9 cellular contexts compared by ENCODE assay signal in genomic region chr5:76175821-76176403, GRCh38.
DNase-seq lines count a peak whose midpoint lies in the region; ATAC-seq, FAIRE-seq and TF ChIP-seq lines count a peak whose summit lies in the region.
"Had no signal": no experiment of that assay in that cellular context is flagged by ENCODE, and none has a peak within 500 bp of the region (broad histone marks: within the 10 kb centered on the region; RNA-seq: fewer than 3 reads in every experiment).

No MANE protein-coding gene starts in this region.

- peak overlapping the region; percentile 64 to 86 (median 77) for H3K4me3 Mint-ChIP-seq in CD4-positive, CD25-positive, alpha-beta regulatory T cell
- H3K4me3 Mint-ChIP-seq in activated B cell treated with CpG ODN at 0.5 μM for 24 hours, result peak overlapping the region; percentile 5
- H3K4me3 Mint-ChIP-seq in glutamatergic neuron (ENCODE audit: unreplicated experiment), result no peak overlapping the region

- no peaks in the 10 kb centered on the region for H3K27me3 ChIP-seq in CD4-positive, CD25-positive, alpha-beta regulatory T cell (ENCODE audit: control insufficient read depth, insufficient read depth, low read length)
- H3K27me3 ChIP-seq: upper lobe of left lung had no signal

- CTCF ChIA-PET in activated B cell treated with CpG ODN at 0.5 μM for 24 hours (lab: Charles Lee), result interaction anchor here (0.7 to 3.7 kb wide), 13 partner anchors 9 to 939 kb away, joined by 3 to 53 read pairs (median 4); partner anchors contain the start of genes ANKRD31 and POC5

- H3K9me3 ChIP-seq in CD4-positive, CD25-positive, alpha-beta regulatory T cell (ENCODE audit: control insufficient read depth in 2 of 2, low read length in 2 of 2), result no peaks in the 10 kb centered on the region
- H3K9me3 ChIP-seq: upper lobe of left lung had no signal

- H3K9me3 Mint-ChIP-seq in CD4-positive, CD25-positive, alpha-beta regulatory T cell, result no peaks in the 10 kb centered on the region
- H3K9me3 Mint-ChIP-seq in activated B cell treated with CpG ODN at 0.5 μM for 24 hours (no peaks in the 10 kb centered on the region), glutamatergic neuron (ENCODE audit: unreplicated experiment) (no peaks in the 10 kb centered on the region)

- TF ChIP-seq CTCF in activated B cell treated with CpG ODN at 0.5 μM for 24 hours (IDR thresholded peaks at IDR 0.05) (no peak), glutamatergic neuron (IDR thresholded peaks at IDR 0.05; ENCODE audit: partially characterized antibody, unreplicated experiment) (no peak)

- H3K27ac Mint-ChIP-seq in CD4-positive, CD25-positive, alpha-beta regulatory T cell, result peak overlapping the region; percentile 85 to 98 (median 90)
- H3K27ac Mint-ChIP-seq in activated B cell treated with CpG ODN at 0.5 μM for 24 hours, result no peak overlapping the region
- H3K27ac Mint-ChIP-seq in glutamatergic neuron (ENCODE audit: unreplicated experiment), result no peak overlapping the region

- POLR2A ChIA-PET in activated B cell treated with CpG ODN at 0.5 μM for 24 hours (lab: Charles Lee), result no interaction called here

- peaks cover 38% of the 10 kb centered on the region for H3K4me1 ChIP-seq in CD4-positive, CD25-positive, alpha-beta regulatory T cell (ENCODE audit: control insufficient read depth, insufficient read depth, low read length, poor library complexity, severe bottlenecking)

- H3K4me1 Mint-ChIP-seq in CD4-positive, CD25-positive, alpha-beta regulatory T cell, result peaks cover 13 to 38% (median 34%) of the 10 kb centered on the region in 4 donors
- peaks cover 15% of the 10 kb centered on the region for H3K4me1 Mint-ChIP-seq in activated B cell treated with CpG ODN at 0.5 μM for 24 hours
- peaks cover 6% of the 10 kb centered on the region for H3K4me1 Mint-ChIP-seq in glutamatergic neuron (ENCODE audit: low read depth, unreplicated experiment)

- H3K4me3 ChIP-seq in CD4-positive, CD25-positive, alpha-beta regulatory T cell (ENCODE audit: low read depth, low read length), result peak overlapping the region; percentile 32
- H3K4me3 ChIP-seq: upper lobe of left lung had no signal

- H3K27me3 Mint-ChIP-seq in CD4-positive, CD25-positive, alpha-beta regulatory T cell, result no peaks in the 10 kb centered on the region
- H3K27me3 Mint-ChIP-seq in activated B cell treated with CpG ODN at 0.5 μM for 24 hours (peaks cover 2% of the 10 kb centered on the region), glutamatergic neuron (ENCODE audit: unreplicated experiment) (no peaks in the 10 kb centered on the region)

- intact Hi-C loops in activated B cell treated with CpG ODN at 0.5 μM for 24 hours (cut with micrococcal nuclease) (loop anchor here (1.0 to 10.0 kb wide), 7 partner anchors 80 to 1409 kb away; partner anchors contain the start of genes ANKRD31, GCNT4, GFM2 and NSA2), head of caudate nucleus (cut with DNase I) (no loop called here)

- H3K36me3 ChIP-seq in CD4-positive, CD25-positive, alpha-beta regulatory T cell (ENCODE audit: control insufficient read depth, insufficient read depth, low read length), result no peaks in the 10 kb centered on the region
- H3K36me3 ChIP-seq: upper lobe of left lung had no signal

- peak in 2 of 3 donors; percentile 18 to 86 for DNase-seq in CD4-positive, CD25-positive, alpha-beta regulatory T cell
- DNase-seq in activated B cell treated with CpG ODN at 0.5 μM for 24 hours, result no peak
- DNase-seq in glutamatergic neuron, result no peak
- DNase-seq in HTR-8/SVneo (ENCODE audit: insufficient read length, low spot score), result no peak
- no peak for DNase-seq in head of caudate nucleus
- DNase-seq: upper lobe of left lung had no signal

- peak overlapping the region; percentile 58 for H3K27ac ChIP-seq in CD4-positive, CD25-positive, alpha-beta regulatory T cell (ENCODE audit: insufficient read depth, low read length, poor library complexity, severe bottlenecking)
- H3K27ac ChIP-seq: upper lobe of left lung had no signal

- no peak for FAIRE-seq in HTR-8/SVneo (lab: Jason Lieb, UNC)

- ATAC-seq in CD4-positive, CD25-positive, alpha-beta regulatory T cell (ENCODE audit: low read depth in 2 of 2), result peak; percentile 82 to 87
- peak; percentile 60 for ATAC-seq in GM19328 (IDR thresholded peaks at IDR 0.05; ENCODE audit: unreplicated experiment)
- ATAC-seq in HG03108 (IDR thresholded peaks at IDR 0.05; ENCODE audit: unreplicated experiment), result peak; percentile 75
- peak; percentile 14 for ATAC-seq in activated B cell treated with CpG ODN at 0.5 μM for 24 hours (ENCODE audit: low read depth)
- no peak for ATAC-seq in GM19023 (IDR thresholded peaks at IDR 0.05; ENCODE audit: unreplicated experiment)

- no peaks in the 10 kb centered on the region for H3K36me3 Mint-ChIP-seq in CD4-positive, CD25-positive, alpha-beta regulatory T cell
- H3K36me3 Mint-ChIP-seq in activated B cell treated with CpG ODN at 0.5 μM for 24 hours (ENCODE audit: low read depth) (no peaks in the 10 kb centered on the region), glutamatergic neuron (ENCODE audit: unreplicated experiment) (no peaks in the 10 kb centered on the region)

Comparison
In these comparisons a context has a peak if more than half of its experiments do, and no peak if none do; other contexts are left out.
1. DNase-seq: peak in CD4-positive, CD25-positive, alpha-beta regulatory T cell (2 of 3); none in activated B cell treated with CpG ODN at 0.5 μM for 24 hours (single experiment), glutamatergic neuron (single experiment), HTR-8/SVneo (single experiment) and head of caudate nucleus (0 of 42).
2. H3K27ac Mint-ChIP-seq: peak in CD4-positive, CD25-positive, alpha-beta regulatory T cell (3 of 3); none in activated B cell treated with CpG ODN at 0.5 μM for 24 hours (single experiment) and glutamatergic neuron (single experiment).